In genomic region chr11:83609181-83609580, GRCh38 we compare ENCODE assay signal across 20 cellular contexts.
"Had no signal": no experiment of that assay in that cellular context is flagged by ENCODE, and none has a peak within 500 bp of the region (broad histone marks: within the 10 kb centered on the region; RNA-seq: fewer than 3 reads in every experiment).

No MANE protein-coding gene starts in this region.

- H3K9me3 Mint-ChIP-seq: endodermal cell, memory B cell, neural progenitor cell had no signal

- DNase-seq: dermis blood vessel endothelial cell; effector CD4-positive, alpha-beta T cell; endodermal cell; erythroblast; foreskin keratinocyte; head of caudate nucleus; kidney; left cardiac atrium; left ventricle myocardium inferior; lower lobe of right lung; midbrain; nucleus accumbens; ovary; small intestine; stimulated activated CD4-positive, alpha-beta T cell treated with anti-CD3 and anti-CD28 coated beads, Interleukin-12 subunit alpha, Interleukin-12 subunit beta, amount 100 ng/mL, for 4 hours; stimulated activated naive CD4-positive, alpha-beta T cell treated with Interleukin-2 at 50 U/mL for 16 hours; trophoblast cell had no signal

- ATAC-seq: foreskin keratinocyte; left cardiac atrium; lower lobe of right lung; natural killer cell treated with Interleukin-12 subunit alpha and Interleukin-12 subunit beta and Interleukin-15 and Interleukin-18, amount 100 ng/mL, for 72 hours had no signal

- H3K27ac Mint-ChIP-seq: endodermal cell; memory B cell; natural killer cell treated with Interleukin-12 subunit alpha and Interleukin-12 subunit beta and Interleukin-15 and Interleukin-18, amount 100 ng/mL, for 72 hours; neural progenitor cell had no signal

- H3K27me3 Mint-ChIP-seq: memory B cell; natural killer cell treated with Interleukin-12 subunit alpha and Interleukin-12 subunit beta and Interleukin-15 and Interleukin-18, amount 100 ng/mL, for 72 hours had no signal

- H3K36me3 Mint-ChIP-seq: memory B cell; natural killer cell treated with Interleukin-12 subunit alpha and Interleukin-12 subunit beta and Interleukin-15 and Interleukin-18, amount 100 ng/mL, for 72 hours; neural progenitor cell had no signal

- H3K4me3 Mint-ChIP-seq: endodermal cell; memory B cell; natural killer cell treated with Interleukin-12 subunit alpha and Interleukin-12 subunit beta and Interleukin-15 and Interleukin-18, amount 100 ng/mL, for 72 hours; neural progenitor cell had no signal
